Comparison of ENCODE assay signal across 25 cellular contexts in the genomic region with DNA sequence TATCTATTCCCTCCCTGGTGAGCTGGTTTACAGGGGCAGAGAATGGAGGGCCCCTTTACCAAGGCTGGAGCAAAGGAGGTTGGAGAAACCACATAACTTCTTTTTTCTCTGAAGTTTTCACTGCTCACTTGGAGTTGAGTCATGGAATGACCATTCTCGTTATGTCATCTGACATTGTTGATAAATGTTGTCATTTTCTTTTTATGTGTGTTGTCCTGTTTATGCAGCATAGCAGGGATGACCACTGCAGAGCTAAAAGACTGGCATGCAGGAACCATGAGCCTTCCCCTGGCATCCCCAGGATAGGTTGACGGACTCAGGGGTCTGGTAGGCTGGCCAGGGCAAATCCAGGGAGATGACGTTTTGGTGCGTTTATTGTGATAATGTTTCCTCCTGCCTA.
DNase-seq lines count a peak whose midpoint lies in the region; ATAC-seq and TF ChIP-seq lines count a peak whose summit lies in the region.
"Had no signal": no experiment of that assay in that cellular context is flagged by ENCODE, and none has a peak within 500 bp of the region (broad histone marks: within the 10 kb centered on the region; RNA-seq: fewer than 3 reads in every experiment).

No MANE protein-coding gene starts in this region.

- no peak overlapping the region for H3K27ac Mint-ChIP-seq in CD8-positive, alpha-beta T cell
- H3K27ac Mint-ChIP-seq in activated CD4-positive, alpha-beta memory T cell treated with anti-CD3 and anti-CD28 coated beads for 36 hours = no peak overlapping the region
- H3K27ac Mint-ChIP-seq: activated naive CD8-positive, alpha-beta T cell treated with anti-CD3 and anti-CD28 coated beads, Interleukin-2, amount 50 U/mL, for 24 hours; B cell; naive thymus-derived CD4-positive, alpha-beta T cell had no signal

- DNase-seq in GM04503 (ENCODE audit: low read depth) = peak; percentile 47
- peak; percentile 58 for DNase-seq in RPMI7951 (ENCODE audit: low read depth)
- DNase-seq in fibroblast of lung (ENCODE audit: low read depth in 2 of 2) = peak in 1 of 2 donors; percentile 78
- peak; percentile 20 to 77 for DNase-seq in trophoblast cell
- no peak for DNase-seq in CD8-positive, alpha-beta T cell
- no peak for DNase-seq in activated CD4-positive, alpha-beta memory T cell treated with anti-CD3 and anti-CD28 coated beads for 36 hours
- no peak for DNase-seq in DMS 273 (lab: John Stamatoyannopoulos, UW; ENCODE audit: unreplicated experiment)
- DNase-seq: activated CD4-positive, alpha-beta T cell treated with anti-CD3 and anti-CD28 coated beads, Interleukin-2, amount 50 U/mL, for 1 hour; activated CD8-positive, alpha-beta memory T cell treated with anti-CD3 and anti-CD28 coated beads, Interleukin-2, amount 50 U/mL, for 48 hours; activated effector memory CD4-positive, alpha-beta T cell treated with Interleukin-2 at 50 U/mL for 16 hours; activated naive CD8-positive, alpha-beta T cell treated with anti-CD3 and anti-CD28 coated beads, Interleukin-2, amount 50 U/mL, for 24 hours; Calu3; GDM1; heart left ventricle; Kasumi-1; naive thymus-derived CD4-positive, alpha-beta T cell; NCI-H1105 treated with DMSO at 0.1 percent for 48 hours; NCI-H2081 treated with DMSO at 0.1 percent for 48 hours; right lobe of liver; stimulated activated naive CD4-positive, alpha-beta T cell treated with Interleukin-2 at 50 U/mL for 16 hours had no signal

- H3K9me3 ChIP-seq in fibroblast of lung (ENCODE audit: control insufficient read depth, insufficient read depth, low read depth, low read length) = no peaks in the 10 kb centered on the region
- no peaks in the 10 kb centered on the region for H3K9me3 ChIP-seq in trophoblast cell (ENCODE audit: insufficient read depth, low read depth, low read length)
- no peaks in the 10 kb centered on the region for H3K9me3 ChIP-seq in CD8-positive, alpha-beta T cell (ENCODE audit: low read length)
- H3K9me3 ChIP-seq: heart left ventricle, right lobe of liver, tibial nerve had no signal

- H4K8ac ChIP-seq in trophoblast cell (ENCODE audit: low read depth, low read length) = no peak overlapping the region

- H3K4me3 ChIP-seq in fibroblast of lung (replicated peaks in 1 of 4; ENCODE audit: control extremely low read depth in 1 of 4, insufficient read depth in 1 of 4, low read depth in 3 of 4, low read length in 4 of 4) = no peak overlapping the region
- H3K4me3 ChIP-seq in trophoblast cell (ENCODE audit: low read depth, low read length) = no peak overlapping the region
- H3K4me3 ChIP-seq in CD8-positive, alpha-beta T cell (ENCODE audit: low read depth, low read length) = no peak overlapping the region
- H3K4me3 ChIP-seq: GM12878, heart left ventricle, lung, right lobe of liver, tibial nerve had no signal

- no peaks in the 10 kb centered on the region for H4K20me1 ChIP-seq in fibroblast of lung (ENCODE audit: control insufficient read depth, extremely low read depth, insufficient read depth, low read length)

- TF ChIP-seq CTCF in fibroblast of lung (conservative IDR thresholded peaks at IDR 0.05 in 1 of 2, IDR thresholded peaks at IDR 0.05 in 1 of 2; ENCODE audit: low read depth in 1 of 2, low read length in 2 of 2) = no peak
- TF ChIP-seq CTCF in CD8-positive, alpha-beta T cell (IDR thresholded peaks at IDR 0.05) = no peak

- no peak overlapping the region for H2AK5ac ChIP-seq in trophoblast cell (ENCODE audit: low read length)

- H3K4me1 ChIP-seq in fibroblast of lung (ENCODE audit: control insufficient read depth, extremely low read depth, insufficient read depth, low read length) (peaks cover 6% of the 10 kb centered on the region), trophoblast cell (ENCODE audit: control insufficient read depth in 1 of 2, insufficient read depth in 2 of 2, low read length in 2 of 2) (no peaks in the 10 kb centered on the region)
- no peaks in the 10 kb centered on the region for H3K4me1 ChIP-seq in CD8-positive, alpha-beta T cell (ENCODE audit: insufficient read depth, low read length)
- H3K4me1 ChIP-seq: right lobe of liver had no signal

- H3K4me2 ChIP-seq in fibroblast of lung (ENCODE audit: extremely low read depth, insufficient read depth, low read length) (peak overlapping the region; percentile 68), trophoblast cell (ENCODE audit: low read length) (no peak overlapping the region)

- H3K23ac ChIP-seq in trophoblast cell (ENCODE audit: low read length) = no peak overlapping the region

- no peak overlapping the region for H2BK120ac ChIP-seq in trophoblast cell (ENCODE audit: insufficient read depth, low read length, poor library complexity)

- H2AFZ ChIP-seq in fibroblast of lung (ENCODE audit: low read length) (peak overlapping the region; percentile 20), trophoblast cell (ENCODE audit: insufficient read depth, low read length, poor library complexity) (no peak overlapping the region)

- no peaks in the 10 kb centered on the region for H3K4me1 Mint-ChIP-seq in CD8-positive, alpha-beta T cell (ENCODE audit: low read depth)
- no peaks in the 10 kb centered on the region for H3K4me1 Mint-ChIP-seq in activated CD4-positive, alpha-beta memory T cell treated with anti-CD3 and anti-CD28 coated beads for 36 hours (ENCODE audit: low read depth)
- H3K4me1 Mint-ChIP-seq: activated naive CD8-positive, alpha-beta T cell treated with anti-CD3 and anti-CD28 coated beads, Interleukin-2, amount 50 U/mL, for 24 hours; B cell; naive thymus-derived CD4-positive, alpha-beta T cell had no signal

- H3K9ac ChIP-seq in fibroblast of lung (ENCODE audit: insufficient read depth, low read length) (no peak overlapping the region), trophoblast cell (ENCODE audit: low read length) (no peak overlapping the region)

- H3K27ac ChIP-seq in fibroblast of lung (ENCODE audit: insufficient read depth, low read length) (peak overlapping the region; percentile 69), trophoblast cell (ENCODE audit: low read depth, low read length) (no peak overlapping the region)
- H3K27ac ChIP-seq in CD8-positive, alpha-beta T cell (ENCODE audit: low read depth, low read length) = no peak overlapping the region
- H3K27ac ChIP-seq: right lobe of liver, tibial nerve had no signal

- H2BK12ac ChIP-seq in trophoblast cell (ENCODE audit: low read length) = no peak overlapping the region

- ATAC-seq in CD8-positive, alpha-beta T cell = no peak
- no peak for ATAC-seq in activated CD4-positive, CD25-positive, alpha-beta regulatory T cell treated with anti-CD3 and anti-CD28 coated beads, Interleukin-2, amount 50 U/mL, for 24 hours
- ATAC-seq: activated naive CD8-positive, alpha-beta T cell treated with anti-CD3 and anti-CD28 coated beads, Interleukin-2, amount 50 U/mL, for 24 hours; GM12878; naive thymus-derived CD4-positive, alpha-beta T cell; right lobe of liver had no signal

- POLR2A ChIA-PET in CD8-positive, alpha-beta T cell (lab: Charles Lee) = interaction anchor here (1.1 kb wide), 1 partner anchor 13 kb away, joined by 3 read pairs; no protein-coding TSS in a partner anchor
- POLR2A ChIA-PET in activated CD4-positive, alpha-beta memory T cell treated with anti-CD3 and anti-CD28 coated beads for 36 hours (lab: Charles Lee) = interaction anchor here (0.6 kb wide), 1 partner anchor 85 kb away, joined by 3 read pairs; no protein-coding TSS in a partner anchor

- intact Hi-C loops in CD8-positive, alpha-beta T cell (cut with DNase I, micrococcal nuclease) = no loop called here
- intact Hi-C loops in activated CD4-positive, alpha-beta memory T cell treated with anti-CD3 and anti-CD28 coated beads for 36 hours (cut with micrococcal nuclease) = no loop called here

- CTCF ChIA-PET in CD8-positive, alpha-beta T cell (lab: Charles Lee) = no interaction called here
- CTCF ChIA-PET in activated CD4-positive, alpha-beta memory T cell treated with anti-CD3 and anti-CD28 coated beads for 36 hours (lab: Charles Lee) = no interaction called here

- no peak overlapping the region for H3K4me3 Mint-ChIP-seq in CD8-positive, alpha-beta T cell
- no peak overlapping the region for H3K4me3 Mint-ChIP-seq in activated CD4-positive, alpha-beta memory T cell treated with anti-CD3 and anti-CD28 coated beads for 36 hours
- H3K4me3 Mint-ChIP-seq: activated naive CD8-positive, alpha-beta T cell treated with anti-CD3 and anti-CD28 coated beads, Interleukin-2, amount 50 U/mL, for 24 hours; B cell; naive thymus-derived CD4-positive, alpha-beta T cell had no signal

- H3K14ac ChIP-seq in trophoblast cell (ENCODE audit: low read length) = no peak overlapping the region

- H3K79me1 ChIP-seq in trophoblast cell (ENCODE audit: low read length) = no peaks in the 10 kb centered on the region

- H3K27me3 ChIP-seq in fibroblast of lung (ENCODE audit: control insufficient read depth, insufficient read depth, low read length) (no peaks in the 10 kb centered on the region), trophoblast cell (ENCODE audit: insufficient read depth, low read length) (no peaks in the 10 kb centered on the region)
- H3K27me3 ChIP-seq in CD8-positive, alpha-beta T cell (ENCODE audit: insufficient read depth, low read length) = no peaks in the 10 kb centered on the region
- H3K27me3 ChIP-seq: heart left ventricle, right lobe of liver, tibial nerve had no signal

- H3K9me3 Mint-ChIP-seq in CD8-positive, alpha-beta T cell = no peaks in the 10 kb centered on the region
- no peaks in the 10 kb centered on the region for H3K9me3 Mint-ChIP-seq in activated CD4-positive, alpha-beta memory T cell treated with anti-CD3 and anti-CD28 coated beads for 36 hours
- H3K9me3 Mint-ChIP-seq: activated naive CD8-positive, alpha-beta T cell treated with anti-CD3 and anti-CD28 coated beads, Interleukin-2, amount 50 U/mL, for 24 hours; naive thymus-derived CD4-positive, alpha-beta T cell had no signal

- H3K79me2 ChIP-seq in fibroblast of lung (ENCODE audit: control insufficient read depth, insufficient read depth, low read length) = no peaks in the 10 kb centered on the region
- H3K79me2 ChIP-seq in trophoblast cell (ENCODE audit: control insufficient read depth, insufficient read depth, low read length, poor library complexity) = no peaks in the 10 kb centered on the region

- H3K36me3 Mint-ChIP-seq in CD8-positive, alpha-beta T cell = peaks cover 2% of the 10 kb centered on the region
- no peaks in the 10 kb centered on the region for H3K36me3 Mint-ChIP-seq in activated CD4-positive, alpha-beta memory T cell treated with anti-CD3 and anti-CD28 coated beads for 36 hours

- H3K4ac ChIP-seq in trophoblast cell (ENCODE audit: low read depth, low read length) = no peak overlapping the region

- no CpG with 5 or more reads among the region's 4 CpGs for WGBS in trophoblast cell (ENCODE audit: extremely low coverage, insufficient coverage, insufficient read length)

- no peak overlapping the region for H4K91ac ChIP-seq in trophoblast cell (ENCODE audit: low read depth, low read length)

- H2BK5ac ChIP-seq in trophoblast cell (ENCODE audit: low read depth, low read length, poor library complexity) = no peak overlapping the region

- H3K27me3 Mint-ChIP-seq in CD8-positive, alpha-beta T cell (ENCODE audit: low read depth) = no peaks in the 10 kb centered on the region
- no peaks in the 10 kb centered on the region for H3K27me3 Mint-ChIP-seq in activated CD4-positive, alpha-beta memory T cell treated with anti-CD3 and anti-CD28 coated beads for 36 hours
- H3K27me3 Mint-ChIP-seq: activated naive CD8-positive, alpha-beta T cell treated with anti-CD3 and anti-CD28 coated beads, Interleukin-2, amount 50 U/mL, for 24 hours; B cell; naive thymus-derived CD4-positive, alpha-beta T cell had no signal

- H4K12ac ChIP-seq in trophoblast cell (ENCODE audit: low read depth, low read length) = no peak overlapping the region

- no peak overlapping the region for H3K18ac ChIP-seq in trophoblast cell (ENCODE audit: low read length)

- no peaks in the 10 kb centered on the region for H3K36me3 ChIP-seq in fibroblast of lung (ENCODE audit: control insufficient read depth, insufficient read depth, low read length)
- H3K36me3 ChIP-seq in trophoblast cell (ENCODE audit: control insufficient read depth in 1 of 2, insufficient read depth in 2 of 2, low read length in 2 of 2) = no peaks in the 10 kb centered on the region
- H3K36me3 ChIP-seq in CD8-positive, alpha-beta T cell (ENCODE audit: insufficient read depth, low read length) = no peaks in the 10 kb centered on the region
- H3K36me3 ChIP-seq: heart left ventricle, right lobe of liver, tibial nerve had no signal

Comparison
In these comparisons a context has a peak if more than half of its experiments do, and no peak if none do; other contexts are left out.
1. DNase-seq: peak in GM04503 (single experiment), RPMI7951 (single experiment) and trophoblast cell (2 of 2); none in CD8-positive, alpha-beta T cell (0 of 7), activated CD4-positive, alpha-beta memory T cell treated with anti-CD3 and anti-CD28 coated beads for 36 hours (single experiment) and DMS 273 (single experiment).